In the genomic region with DNA sequence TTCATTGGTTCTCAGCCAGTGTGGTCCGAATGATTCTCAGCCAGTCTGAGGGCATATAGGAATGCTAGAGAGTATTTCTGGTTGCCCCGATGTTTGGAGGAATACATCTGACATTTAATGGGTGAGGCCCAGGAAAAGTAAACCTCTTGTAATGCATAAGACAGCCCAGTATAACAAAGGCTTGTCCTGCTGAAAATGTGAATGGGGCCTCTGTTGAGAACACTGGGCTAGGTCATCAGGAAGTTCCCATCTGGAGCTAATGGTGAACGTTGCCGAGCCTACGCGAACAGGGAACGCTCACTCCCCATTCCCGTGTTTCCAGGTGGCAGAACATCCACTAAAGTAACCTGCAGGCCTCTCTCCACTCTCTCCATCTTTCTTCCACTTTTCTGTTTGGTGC, we compare ENCODE assay signal across 19 cellular contexts.
DNase-seq lines count a peak whose midpoint lies in the region; ATAC-seq, FAIRE-seq and TF ChIP-seq lines count a peak whose summit lies in the region.
"Had no signal": no experiment of that assay in that cellular context is flagged by ENCODE, and none has a peak within 500 bp of the region (broad histone marks: within the 10 kb centered on the region; RNA-seq: fewer than 3 reads in every experiment).

No MANE protein-coding gene starts in this region.

- no peaks in the 10 kb centered on the region for H3K4me1 ChIP-seq in HepG2 (ENCODE audit: insufficient read depth, low read length)
- H3K4me1 ChIP-seq: A549, Caco-2 had no signal

- ATAC-seq in HepG2: no peak
- no peak for ATAC-seq in activated CD4-positive, CD25-positive, alpha-beta regulatory T cell treated with anti-CD3 and anti-CD28 coated beads, Interleukin-2, amount 50 U/mL, for 24 hours
- ATAC-seq in GM18858 (IDR thresholded peaks at IDR 0.05; ENCODE audit: unreplicated experiment): no peak
- ATAC-seq: A549, GM12878, HCT116 had no signal

- TF ChIP-seq POLR2A in HepG2 (IDR thresholded peaks at IDR 0.05; ENCODE audit: insufficient read depth in 1 of 2, low read depth in 2 of 2, low read length in 2 of 2): no peak

- TF ChIP-seq RAD21 in HepG2 (CRISPR knock-in tag; IDR thresholded peaks at IDR 0.05): no peak

- in situ Hi-C loops in SK-MEL-5 (cut with HindIII; ENCODE audit: low pct_unique_long_range_greater_than_20kb, low sequenced_read_pairs) (no loop called here), HepG2 (cut with HindIII; ENCODE audit: extremely low pct_ligation_motif_present, low pct_unique_long_range_greater_than_20kb) (no loop called here)

- no peak overlapping the region for H3K9ac ChIP-seq in HepG2 (ENCODE audit: insufficient read depth, low read depth, low read length)

- H3K4me3 ChIP-seq in HepG2 (replicated peaks in 1 of 3; ENCODE audit: insufficient read depth in 1 of 3, low read depth in 2 of 3, low read length in 3 of 3): no peak overlapping the region
- H3K4me3 ChIP-seq: A549, GM12878 had no signal

- H3K27me3 ChIP-seq in HepG2 (ENCODE audit: control insufficient read depth in 1 of 2, insufficient read depth in 2 of 2, low read length in 2 of 2): no peaks in the 10 kb centered on the region; a peak in 1 of 5 replicates

- TF ChIP-seq CTCF in HepG2 (CRISPR knock-in tag; IDR thresholded peaks at IDR 0.05): no peak

- H4K20me1 ChIP-seq in HepG2 (ENCODE audit: insufficient read depth, low read length): no peaks in the 10 kb centered on the region

- CTCF ChIA-PET in HepG2 (lab: Yijun Ruan, JAX; ENCODE audit: low intra/inter-chr PET ratio, low total read pairs): no interaction called here

- TF ChIP-seq EP300 in HepG2 (IDR thresholded peaks at IDR 0.05; ENCODE audit: low read depth in 2 of 2, low read length in 2 of 2): no peak
- TF ChIP-seq EP300 in HepG2 (CRISPR knock-in tag; IDR thresholded peaks at IDR 0.05; ENCODE audit: borderline replicate concordance): no peak

- DNase-seq in COLO829 (ENCODE audit: low spot score) (peak; percentile 2), SK-MEL-5 (ENCODE audit: low read depth, low spot score) (peak; percentile 70), medulla oblongata (ENCODE audit: extremely low spot score) (peak; percentile 46), pons (ENCODE audit: low spot score) (peak; percentile 57), HepG2 (ENCODE audit: low spot score) (no peak)
- DNase-seq: 8988T; ACHN; AML-193; Caco-2; CD4-positive, alpha-beta memory T cell; DMS79; EL; GDM1; H9 had no signal

- FAIRE-seq in HepG2 (lab: Jason Lieb, UNC): no peak
- FAIRE-seq: A549, GM12878 had no signal

- H3K36me3 ChIP-seq in HepG2 (replicated peaks in 1 of 2; ENCODE audit: control insufficient read depth in 1 of 2, insufficient read depth in 2 of 2, low read length in 2 of 2): no peaks in the 10 kb centered on the region

- peaks cover 27% of the 10 kb centered on the region for H3K9me3 ChIP-seq in HepG2 (ENCODE audit: low read length)
- H3K9me3 ChIP-seq: A549, Caco-2 had no signal

- no peak overlapping the region for H3K27ac ChIP-seq in HepG2 (ENCODE audit: extremely low read length, insufficient read depth, low read length)
- H3K27ac ChIP-seq: A549 had no signal

- WGBS in HepG2 (ENCODE audit: low lambda C conversion rate): 60% methylated on average over 8 of the region's 8 CpGs

- POLR2A ChIA-PET in HepG2 (lab: Yijun Ruan, JAX): no interaction called here

- intact Hi-C loops in HepG2 (cut with micrococcal nuclease; ENCODE audit: unreplicated experiment): no loop called here

- no peak overlapping the region for H2AFZ ChIP-seq in HepG2 (ENCODE audit: low read length)

- BruUV-seq in HepG2 (replicated peaks; lab: Mats Ljungman, UMichigan): no TSS peak

- no peak overlapping the region for H3K4me2 ChIP-seq in HepG2 (ENCODE audit: low read depth, low read length)
- H3K4me2 ChIP-seq: A549 had no signal

- H3K79me2 ChIP-seq in HepG2 (ENCODE audit: insufficient read depth, low read length): no peaks in the 10 kb centered on the region

TF ChIP-seq in HepG2, 621 proteins besides CTCF, POLR2A, EP300 and RAD21:
- TF ChIP-seq ZBTB20 (CRISPR knock-in tag; IDR thresholded peaks at IDR 0.05; ENCODE audit: borderline replicate concordance, low read depth) (no peak), REL (CRISPR knock-in tag; conservative IDR thresholded peaks at IDR 0.05) (no peak), ZNF260 (CRISPR knock-in tag; IDR thresholded peaks at IDR 0.05; ENCODE audit: borderline replicate concordance, low read depth) (no peak), ZNF354B (CRISPR knock-in tag; IDR thresholded peaks at IDR 0.05) (no peak), U2AF1 (optimal IDR thresholded peaks at IDR 0.05; ENCODE audit: low read depth, low read length) (no peak), EZH2 (conservative IDR thresholded peaks at IDR 0.05; ENCODE audit: low read depth, low read length) (no peak), ZNF709 (CRISPR knock-in tag; IDR thresholded peaks at IDR 0.05) (no peak), SMAD9 (CRISPR knock-in tag; IDR thresholded peaks at IDR 0.05) (no peak), ATF5 (CRISPR knock-in tag; IDR thresholded peaks at IDR 0.05; ENCODE audit: low read depth) (no peak), JUND (CRISPR knock-in tag; IDR thresholded peaks at IDR 0.05) (no peak), JARID2 (CRISPR knock-in tag; IDR thresholded peaks at IDR 0.05; ENCODE audit: insufficient replicate concordance) (no peak), ELF3 (CRISPR knock-in tag; IDR thresholded peaks at IDR 0.05) (no peak), ZNF17 (CRISPR knock-in tag; IDR thresholded peaks at IDR 0.05) (no peak), SSRP1 (CRISPR knock-in tag; IDR thresholded peaks at IDR 0.05) (no peak)
- TF ChIP-seq, protein P1, sequence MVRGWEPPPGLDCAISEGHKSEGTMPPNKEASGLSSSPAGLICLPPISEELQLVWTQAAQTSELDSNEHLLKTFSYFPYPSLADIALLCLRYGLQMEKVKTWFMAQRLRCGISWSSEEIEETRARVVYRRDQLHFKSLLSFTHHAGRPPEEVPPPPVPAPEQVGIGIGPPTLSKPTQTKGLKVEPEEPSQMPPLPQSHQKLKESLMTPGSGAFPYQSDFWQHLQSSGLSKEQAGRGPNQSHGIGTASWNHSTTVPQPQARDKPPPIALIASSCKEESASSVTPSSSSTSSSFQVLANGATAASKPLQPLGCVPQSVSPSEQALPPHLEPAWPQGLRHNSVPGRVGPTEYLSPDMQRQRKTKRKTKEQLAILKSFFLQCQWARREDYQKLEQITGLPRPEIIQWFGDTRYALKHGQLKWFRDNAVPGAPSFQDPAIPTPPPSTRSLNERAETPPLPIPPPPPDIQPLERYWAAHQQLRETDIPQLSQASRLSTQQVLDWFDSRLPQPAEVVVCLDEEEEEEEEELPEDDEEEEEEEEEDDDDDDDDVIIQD (CRISPR knock-in tag; IDR thresholded peaks at IDR 0.05; ENCODE audit: low read depth): no peak
- TF ChIP-seq, protein P2, sequence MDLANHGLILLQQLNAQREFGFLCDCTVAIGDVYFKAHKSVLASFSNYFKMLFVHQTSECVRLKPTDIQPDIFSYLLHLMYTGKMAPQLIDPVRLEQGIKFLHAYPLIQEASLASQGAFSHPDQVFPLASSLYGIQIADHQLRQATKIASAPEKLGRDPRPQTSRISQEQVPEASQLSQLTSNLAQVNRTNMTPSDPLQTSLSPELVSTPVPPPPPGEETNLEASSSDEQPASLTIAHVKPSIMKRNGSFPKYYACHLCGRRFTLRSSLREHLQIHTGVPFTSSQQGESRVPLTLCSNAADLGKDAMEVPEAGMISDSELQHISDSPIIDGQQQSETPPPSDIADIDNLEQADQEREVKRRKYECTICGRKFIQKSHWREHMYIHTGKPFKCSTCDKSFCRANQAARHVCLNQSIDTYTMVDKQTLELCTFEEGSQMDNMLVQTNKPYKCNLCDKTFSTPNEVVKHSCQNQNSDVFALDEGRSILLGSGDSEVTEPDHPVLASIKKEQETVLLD (CRISPR knock-in tag; IDR thresholded peaks at IDR 0.05; ENCODE audit: low read depth): no peak
- TF ChIP-seq, protein P3, sequence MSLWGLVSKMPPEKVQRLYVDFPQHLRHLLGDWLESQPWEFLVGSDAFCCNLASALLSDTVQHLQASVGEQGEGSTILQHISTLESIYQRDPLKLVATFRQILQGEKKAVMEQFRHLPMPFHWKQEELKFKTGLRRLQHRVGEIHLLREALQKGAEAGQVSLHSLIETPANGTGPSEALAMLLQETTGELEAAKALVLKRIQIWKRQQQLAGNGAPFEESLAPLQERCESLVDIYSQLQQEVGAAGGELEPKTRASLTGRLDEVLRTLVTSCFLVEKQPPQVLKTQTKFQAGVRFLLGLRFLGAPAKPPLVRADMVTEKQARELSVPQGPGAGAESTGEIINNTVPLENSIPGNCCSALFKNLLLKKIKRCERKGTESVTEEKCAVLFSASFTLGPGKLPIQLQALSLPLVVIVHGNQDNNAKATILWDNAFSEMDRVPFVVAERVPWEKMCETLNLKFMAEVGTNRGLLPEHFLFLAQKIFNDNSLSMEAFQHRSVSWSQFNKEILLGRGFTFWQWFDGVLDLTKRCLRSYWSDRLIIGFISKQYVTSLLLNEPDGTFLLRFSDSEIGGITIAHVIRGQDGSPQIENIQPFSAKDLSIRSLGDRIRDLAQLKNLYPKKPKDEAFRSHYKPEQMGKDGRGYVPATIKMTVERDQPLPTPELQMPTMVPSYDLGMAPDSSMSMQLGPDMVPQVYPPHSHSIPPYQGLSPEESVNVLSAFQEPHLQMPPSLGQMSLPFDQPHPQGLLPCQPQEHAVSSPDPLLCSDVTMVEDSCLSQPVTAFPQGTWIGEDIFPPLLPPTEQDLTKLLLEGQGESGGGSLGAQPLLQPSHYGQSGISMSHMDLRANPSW (CRISPR knock-in tag; IDR thresholded peaks at IDR 0.05; ENCODE audit: borderline replicate concordance): no peak
